ENCODE assay signal across 15 cellular contexts in genomic region chr9:92989561-92989960, GRCh38. TPM values are rescaled to one million over a fixed set of nuclear protein-coding genes. Genes with fewer than 3 reads are reported as not detected.
A peak's percentile ranks its signal among the peaks of the same experiment; 100 is the strongest.
DNase-seq lines count a peak whose midpoint lies in the region; ATAC-seq lines count a peak whose summit lies in the region.
"Had no signal": no experiment of that assay in that cellular context is flagged by ENCODE, and none has a peak within 500 bp of the region (broad histone marks: within the 10 kb centered on the region; RNA-seq: fewer than 3 reads in every experiment).

No MANE protein-coding gene starts in this region.

- peak overlapping the region; percentile 16 to 49 for H3K4me3 Mint-ChIP-seq in activated T-cell treated with anti-CD3 and anti-CD28 coated beads, Interleukin-2, amount 50 U/mL, for 72 hours
- no peak overlapping the region for H3K4me3 Mint-ChIP-seq in stimulated activated effector memory CD8-positive, alpha-beta T cell treated with anti-CD3 and anti-CD28 coated beads, Interleukin-12 subunit alpha, Interleukin-12 subunit beta, amount 100 ng/mL, for 72 hours

- intact Hi-C loops in Right ventricle myocardium inferior (cut with DNase I) = no loop called here

- peaks cover 75% of the 10 kb centered on the region for H3K4me1 Mint-ChIP-seq in activated T-cell treated with anti-CD3 and anti-CD28 coated beads, Interleukin-2, amount 50 U/mL, for 72 hours (ENCODE audit: low read depth)
- H3K4me1 Mint-ChIP-seq in stimulated activated effector memory CD8-positive, alpha-beta T cell treated with anti-CD3 and anti-CD28 coated beads, Interleukin-12 subunit alpha, Interleukin-12 subunit beta, amount 100 ng/mL, for 72 hours = peaks cover 81% of the 10 kb centered on the region

- ATAC-seq in activated T-cell treated with anti-CD3 and anti-CD28 coated beads, Interleukin-2, amount 50 U/mL, for 72 hours (replicated peaks in 1 of 2) = peak; percentile 38 to 53
- ATAC-seq in activated naive CD4-positive, alpha-beta T cell treated with anti-CD3 and anti-CD28 coated beads, Interleukin-2, amount 50 U/mL, for 72 hours = peak; percentile 49 to 82
- no peak for ATAC-seq in stimulated activated effector memory CD8-positive, alpha-beta T cell treated with anti-CD3 and anti-CD28 coated beads, Interleukin-12 subunit alpha, Interleukin-12 subunit beta, amount 100 ng/mL, for 72 hours
- no peak for ATAC-seq in GM21529 (IDR thresholded peaks at IDR 0.05; ENCODE audit: unreplicated experiment)
- no peak for ATAC-seq in Right ventricle myocardium inferior

- H3K27ac Mint-ChIP-seq in activated T-cell treated with anti-CD3 and anti-CD28 coated beads, Interleukin-2, amount 50 U/mL, for 72 hours = peak overlapping the region; percentile 74
- H3K27ac Mint-ChIP-seq in activated naive CD4-positive, alpha-beta T cell treated with anti-CD3 and anti-CD28 coated beads, Interleukin-2, amount 50 U/mL, for 72 hours = peak overlapping the region; percentile 95 to 98
- H3K27ac Mint-ChIP-seq in stimulated activated effector memory CD8-positive, alpha-beta T cell treated with anti-CD3 and anti-CD28 coated beads, Interleukin-12 subunit alpha, Interleukin-12 subunit beta, amount 100 ng/mL, for 72 hours = peak overlapping the region; percentile 66

- peaks cover 18 to 57% of the 10 kb centered on the region in 2 donors for H3K36me3 Mint-ChIP-seq in activated T-cell treated with anti-CD3 and anti-CD28 coated beads, Interleukin-2, amount 50 U/mL, for 72 hours (ENCODE audit: insufficient read depth in 2 of 2)
- peaks cover 47 to 90% of the 10 kb centered on the region in 2 donors for H3K36me3 Mint-ChIP-seq in activated naive CD4-positive, alpha-beta T cell treated with anti-CD3 and anti-CD28 coated beads, Interleukin-2, amount 50 U/mL, for 72 hours
- peaks cover 52% of the 10 kb centered on the region for H3K36me3 Mint-ChIP-seq in stimulated activated effector memory CD8-positive, alpha-beta T cell treated with anti-CD3 and anti-CD28 coated beads, Interleukin-12 subunit alpha, Interleukin-12 subunit beta, amount 100 ng/mL, for 72 hours

- H3K27me3 Mint-ChIP-seq in activated T-cell treated with anti-CD3 and anti-CD28 coated beads, Interleukin-2, amount 50 U/mL, for 72 hours (ENCODE audit: low read depth) = no peaks in the 10 kb centered on the region

- no peak for DNase-seq in activated T-cell treated with anti-CD3 and anti-CD28 coated beads, Interleukin-2, amount 50 U/mL, for 72 hours
- DNase-seq in activated T-cell treated with anti-CD3 and anti-CD28 coated beads, Interleukin-2, amount 50 U/mL, for 1 hour = no peak
- DNase-seq in NCI-H146 treated with DMSO at 0.1 percent for 48 hours (lab: John Stamatoyannopoulos, UW; ENCODE audit: unreplicated experiment) = peak; percentile 62
- no peak for DNase-seq in activated naive CD4-positive, alpha-beta T cell treated with anti-CD3 and anti-CD28 coated beads, Interleukin-2, amount 50 U/mL, for 72 hours (ENCODE audit: low spot score in 2 of 2)
- no peak for DNase-seq in stimulated activated effector memory CD8-positive, alpha-beta T cell treated with anti-CD3 and anti-CD28 coated beads, Interleukin-12 subunit alpha, Interleukin-12 subunit beta, amount 100 ng/mL, for 72 hours (ENCODE audit: low spot score in 2 of 2)
- DNase-seq in midbrain (lab: John Stamatoyannopoulos, UW) = no peak
- DNase-seq in Right ventricle myocardium inferior (ENCODE audit: missing footprints) = no peak
- DNase-seq: AML-193, anterior cingulate cortex, dermis blood vessel endothelial cell, kidney, NCI-H1105 treated with DMSO at 0.1 percent for 48 hours, SW 1271 had no signal

- peaks cover 2 to 4% of the 10 kb centered on the region in 2 donors for H3K9me3 Mint-ChIP-seq in activated T-cell treated with anti-CD3 and anti-CD28 coated beads, Interleukin-2, amount 50 U/mL, for 72 hours
- H3K9me3 Mint-ChIP-seq in activated naive CD4-positive, alpha-beta T cell treated with anti-CD3 and anti-CD28 coated beads, Interleukin-2, amount 50 U/mL, for 72 hours = peaks cover 8 to 12% of the 10 kb centered on the region in 2 donors
- no peaks in the 10 kb centered on the region for H3K9me3 Mint-ChIP-seq in stimulated activated effector memory CD8-positive, alpha-beta T cell treated with anti-CD3 and anti-CD28 coated beads, Interleukin-12 subunit alpha, Interleukin-12 subunit beta, amount 100 ng/mL, for 72 hours

RNA-seq across cellular contexts. Expression of gene FGD3, which starts 42.2 kb away (rescaled TPM):
- total RNA-seq in activated T-cell treated with anti-CD3 and anti-CD28 coated beads, Interleukin-2, amount 50 U/mL, for 72 hours = 10 to 100 TPM; 66.2 to 72.9 TPM
- total RNA-seq in activated naive CD4-positive, alpha-beta T cell treated with anti-CD3 and anti-CD28 coated beads, Interleukin-2, amount 50 U/mL, for 72 hours = 10 to 100 TPM; 49.7 to 61.0 TPM
- 3.0 TPM for total RNA-seq in Right ventricle myocardium inferior
- total RNA-seq: fibroblast of villous mesenchyme had no signal

Comparison
In these comparisons a context has a peak if more than half of its experiments do, and no peak if none do; other contexts are left out.
1. ATAC-seq: peak in activated T-cell treated with anti-CD3 and anti-CD28 coated beads, Interleukin-2, amount 50 U/mL, for 72 hours (2 of 2) and activated naive CD4-positive, alpha-beta T cell treated with anti-CD3 and anti-CD28 coated beads, Interleukin-2, amount 50 U/mL, for 72 hours (2 of 2); none in stimulated activated effector memory CD8-positive, alpha-beta T cell treated with anti-CD3 and anti-CD28 coated beads, Interleukin-12 subunit alpha, Interleukin-12 subunit beta, amount 100 ng/mL, for 72 hours (single experiment), GM21529 (single experiment) and Right ventricle myocardium inferior (single experiment).
2. RNA of gene FGD3, which starts 42.2 kb away (total RNA-seq): 66.2 to 72.9 TPM in activated T-cell treated with anti-CD3 and anti-CD28 coated beads, Interleukin-2, amount 50 U/mL, for 72 hours and 49.7 to 61.0 TPM in activated naive CD4-positive, alpha-beta T cell treated with anti-CD3 and anti-CD28 coated beads, Interleukin-2, amount 50 U/mL, for 72 hours; 3.0 TPM in Right ventricle myocardium inferior (single experiment); every median in the first group is over 10 times any median in the second.
3. Peak in every context shown above with its lines, with median percentiles within 50 percentile points of each other: H3K27ac Mint-ChIP-seq.